Comparison of ENCODE assay signal across 1 cellular context in the genomic region with DNA sequence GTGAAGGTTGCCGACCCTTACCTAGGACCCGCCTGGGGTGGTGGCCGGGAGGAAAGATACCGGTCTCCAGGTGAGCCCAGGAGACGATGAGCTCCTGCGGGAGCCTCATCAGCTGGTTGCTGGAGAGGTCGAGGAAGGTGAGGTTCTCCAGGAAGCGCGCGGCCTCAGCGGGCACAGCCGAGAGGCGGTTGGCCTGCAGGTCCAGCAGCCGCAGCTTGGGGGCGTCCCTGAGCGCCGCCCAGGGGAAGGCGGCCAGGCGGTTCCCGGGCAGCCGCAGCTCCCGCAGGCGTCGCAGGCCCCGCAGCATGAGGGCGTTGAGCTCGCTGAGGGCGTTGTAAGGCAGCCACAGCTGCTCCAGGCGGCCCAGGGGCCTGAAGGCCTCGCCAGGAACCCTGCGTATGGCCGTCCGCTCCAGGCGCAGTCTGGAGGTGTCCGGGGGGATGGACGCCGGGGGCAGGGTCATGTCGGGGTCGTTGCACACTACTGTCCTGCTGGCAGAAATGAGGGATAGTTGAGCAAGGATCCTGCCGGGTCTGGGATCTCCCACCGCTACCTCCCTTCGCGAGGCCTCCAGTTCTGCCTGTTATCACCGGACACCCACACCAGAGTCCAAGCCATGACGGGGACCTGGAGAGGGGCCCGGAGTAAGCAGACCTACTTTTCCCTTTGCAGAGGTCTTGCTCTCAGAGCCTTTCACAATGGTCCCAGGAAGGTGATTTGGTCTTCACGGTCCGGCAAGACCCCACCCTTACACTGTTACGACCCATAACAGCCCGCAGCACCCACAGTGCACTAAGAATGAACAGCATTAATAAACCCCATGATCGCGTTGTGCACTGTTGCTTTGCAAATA.
A peak's percentile ranks its signal among the peaks of the same experiment; 100 is the strongest.
TF ChIP-seq lines count a peak whose summit lies in the region.

No MANE protein-coding gene starts in this region.

TF ChIP-seq in GM23338, 12 proteins besides CTCF, POLR2A, EP300 and RAD21 (continued from another document):
- TF ChIP-seq, protein P1, sequence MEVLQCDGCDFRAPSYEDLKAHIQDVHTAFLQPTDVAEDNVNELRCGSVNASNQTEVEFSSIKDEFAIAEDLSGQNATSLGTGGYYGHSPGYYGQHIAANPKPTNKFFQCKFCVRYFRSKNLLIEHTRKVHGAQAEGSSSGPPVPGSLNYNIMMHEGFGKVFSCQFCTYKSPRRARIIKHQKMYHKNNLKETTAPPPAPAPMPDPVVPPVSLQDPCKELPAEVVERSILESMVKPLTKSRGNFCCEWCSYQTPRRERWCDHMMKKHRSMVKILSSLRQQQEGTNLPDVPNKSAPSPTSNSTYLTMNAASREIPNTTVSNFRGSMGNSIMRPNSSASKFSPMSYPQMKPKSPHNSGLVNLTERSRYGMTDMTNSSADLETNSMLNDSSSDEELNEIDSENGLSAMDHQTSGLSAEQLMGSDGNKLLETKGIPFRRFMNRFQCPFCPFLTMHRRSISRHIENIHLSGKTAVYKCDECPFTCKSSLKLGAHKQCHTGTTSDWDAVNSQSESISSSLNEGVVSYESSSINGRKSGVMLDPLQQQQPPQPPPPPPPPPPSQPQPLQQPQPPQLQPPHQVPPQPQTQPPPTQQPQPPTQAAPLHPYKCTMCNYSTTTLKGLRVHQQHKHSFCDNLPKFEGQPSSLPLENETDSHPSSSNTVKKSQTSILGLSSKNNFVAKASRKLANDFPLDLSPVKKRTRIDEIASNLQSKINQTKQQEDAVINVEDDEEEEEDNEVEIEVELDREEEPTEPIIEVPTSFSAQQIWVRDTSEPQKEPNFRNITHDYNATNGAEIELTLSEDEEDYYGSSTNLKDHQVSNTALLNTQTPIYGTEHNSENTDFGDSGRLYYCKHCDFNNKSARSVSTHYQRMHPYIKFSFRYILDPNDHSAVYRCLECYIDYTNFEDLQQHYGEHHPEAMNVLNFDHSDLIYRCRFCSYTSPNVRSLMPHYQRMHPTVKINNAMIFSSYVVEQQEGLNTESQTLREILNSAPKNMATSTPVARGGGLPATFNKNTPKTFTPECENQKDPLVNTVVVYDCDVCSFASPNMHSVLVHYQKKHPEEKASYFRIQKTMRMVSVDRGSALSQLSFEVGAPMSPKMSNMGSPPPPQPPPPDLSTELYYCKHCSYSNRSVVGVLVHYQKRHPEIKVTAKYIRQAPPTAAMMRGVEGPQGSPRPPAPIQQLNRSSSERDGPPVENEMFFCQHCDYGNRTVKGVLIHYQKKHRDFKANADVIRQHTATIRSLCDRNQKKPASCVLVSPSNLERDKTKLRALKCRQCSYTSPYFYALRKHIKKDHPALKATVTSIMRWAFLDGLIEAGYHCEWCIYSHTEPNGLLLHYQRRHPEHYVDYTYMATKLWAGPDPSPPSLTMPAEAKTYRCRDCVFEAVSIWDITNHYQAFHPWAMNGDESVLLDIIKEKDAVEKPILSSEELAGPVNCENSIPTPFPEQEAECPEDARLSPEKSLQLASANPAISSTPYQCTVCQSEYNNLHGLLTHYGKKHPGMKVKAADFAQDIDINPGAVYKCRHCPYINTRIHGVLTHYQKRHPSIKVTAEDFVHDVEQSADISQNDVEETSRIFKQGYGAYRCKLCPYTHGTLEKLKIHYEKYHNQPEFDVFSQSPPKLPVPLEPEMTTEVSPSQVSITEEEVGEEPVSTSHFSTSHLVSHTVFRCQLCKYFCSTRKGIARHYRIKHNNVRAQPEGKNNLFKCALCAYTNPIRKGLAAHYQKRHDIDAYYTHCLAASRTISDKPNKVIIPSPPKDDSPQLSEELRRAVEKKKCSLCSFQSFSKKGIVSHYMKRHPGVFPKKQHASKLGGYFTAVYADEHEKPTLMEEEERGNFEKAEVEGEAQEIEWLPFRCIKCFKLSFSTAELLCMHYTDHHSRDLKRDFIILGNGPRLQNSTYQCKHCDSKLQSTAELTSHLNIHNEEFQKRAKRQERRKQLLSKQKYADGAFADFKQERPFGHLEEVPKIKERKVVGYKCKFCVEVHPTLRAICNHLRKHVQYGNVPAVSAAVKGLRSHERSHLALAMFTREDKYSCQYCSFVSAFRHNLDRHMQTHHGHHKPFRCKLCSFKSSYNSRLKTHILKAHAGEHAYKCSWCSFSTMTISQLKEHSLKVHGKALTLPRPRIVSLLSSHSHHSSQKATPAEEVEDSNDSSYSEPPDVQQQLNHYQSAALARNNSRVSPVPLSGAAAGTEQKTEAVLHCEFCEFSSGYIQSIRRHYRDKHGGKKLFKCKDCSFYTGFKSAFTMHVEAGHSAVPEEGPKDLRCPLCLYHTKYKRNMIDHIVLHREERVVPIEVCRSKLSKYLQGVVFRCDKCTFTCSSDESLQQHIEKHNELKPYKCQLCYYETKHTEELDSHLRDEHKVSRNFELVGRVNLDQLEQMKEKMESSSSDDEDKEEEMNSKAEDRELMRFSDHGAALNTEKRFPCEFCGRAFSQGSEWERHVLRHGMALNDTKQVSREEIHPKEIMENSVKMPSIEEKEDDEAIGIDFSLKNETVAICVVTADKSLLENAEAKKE (CRISPR knock-in tag; IDR thresholded peaks at IDR 0.05) = peak; percentile 56; the same call in 1 of the 2 replicates
